15 cellular contexts compared by ENCODE assay signal in genomic region chr16:69083306-69083941, GRCh38. TPM values are rescaled to one million over a fixed set of nuclear protein-coding genes. Genes with fewer than 3 reads are reported as not detected.
DNase-seq lines count a peak whose midpoint lies in the region; ATAC-seq, FAIRE-seq and TF ChIP-seq lines count a peak whose summit lies in the region.
"Had no signal": no experiment of that assay in that cellular context is flagged by ENCODE, and none has a peak within 500 bp of the region (broad histone marks: within the 10 kb centered on the region; RNA-seq: fewer than 3 reads in every experiment).

No MANE protein-coding gene starts in this region.

- peaks cover 5% of the 10 kb centered on the region for H3K4me1 Mint-ChIP-seq in T-helper 17 cell
- H3K4me1 Mint-ChIP-seq: immature natural killer cell had no signal

- POLR2A ChIA-PET in HepG2 (lab: Yijun Ruan, JAX): no interaction called here

- no peaks in the 10 kb centered on the region for H4K20me1 ChIP-seq in HepG2 (ENCODE audit: insufficient read depth, low read length)

- H3K27ac Mint-ChIP-seq in T-helper 17 cell: peak overlapping the region; percentile 34
- H3K27ac Mint-ChIP-seq: stimulated activated memory B cell treated with anti-CD40 and anti-IgM and Interleukin-4, amounts not matched to agents 10 μg/mL and 1 μg/mL and 100 μg/mL, for 72 hours had no signal

- no peak for TF ChIP-seq POLR2A in HepG2 (IDR thresholded peaks at IDR 0.05; ENCODE audit: insufficient read depth in 1 of 2, low read depth in 2 of 2, low read length in 2 of 2)

- TF ChIP-seq CTCF in AG09309 (IDR thresholded peaks at IDR 0.05; ENCODE audit: control insufficient read depth, insufficient read depth, low read depth, low read length, missing control alignments) (peak; percentile 5), GM13977 (IDR thresholded peaks at IDR 0.05; ENCODE audit: extremely low read depth, insufficient read depth, missing control alignments) (peak; percentile 27), HepG2 (CRISPR knock-in tag; IDR thresholded peaks at IDR 0.05) (peak; percentile 71)

- H3K9me3 ChIP-seq in T-helper 17 cell (ENCODE audit: control insufficient read depth, low read length, poor library complexity, severe bottlenecking) (no peaks in the 10 kb centered on the region), HepG2 (ENCODE audit: low read length) (no peaks in the 10 kb centered on the region)
- H3K9me3 ChIP-seq: ovary had no signal

- CTCF ChIA-PET in HepG2 (lab: Yijun Ruan, JAX; ENCODE audit: low intra/inter-chr PET ratio, low total read pairs): no interaction called here

- DNase-seq in AG09309 (ENCODE audit: low read depth) (no peak), GM13977 (ENCODE audit: low spot score) (no peak), T-helper 17 cell (no peak), HepG2 (ENCODE audit: low spot score) (no peak), SKM-1 treated with dmso at 0.1 percent for 144 hours (lab: John Stamatoyannopoulos, UW; ENCODE audit: unreplicated experiment) (no peak)
- DNase-seq: activated CD4-positive, alpha-beta T cell treated with anti-CD3 and anti-CD28 coated beads, Interleukin-2, amount 50 U/mL, for 48 hours; DMS153; immature natural killer cell; ovary had no signal

- FAIRE-seq in HepG2 (lab: Jason Lieb, UNC): no peak
- FAIRE-seq: GM12891 had no signal

- 88% methylated on average over 16 of the region's 16 CpGs for WGBS in HepG2 (ENCODE audit: low lambda C conversion rate)

- in situ Hi-C loops in GM13977 (cut with MboI; ENCODE audit: low pct_unique_long_range_greater_than_20kb, low sequenced_read_pairs, unreplicated experiment) (no loop called here), HepG2 (cut with HindIII; ENCODE audit: extremely low pct_ligation_motif_present, low pct_unique_long_range_greater_than_20kb) (no loop called here)

- H3K4me2 ChIP-seq in HepG2 (ENCODE audit: low read depth, low read length): no peak overlapping the region

- ATAC-seq in T-helper 17 cell (no peak), HepG2 (peak; percentile 91), GM18517 (IDR thresholded peaks at IDR 0.05; ENCODE audit: unreplicated experiment) (no peak), HG03439 (IDR thresholded peaks at IDR 0.05; ENCODE audit: unreplicated experiment) (no peak), GM19324 (IDR thresholded peaks at IDR 0.05; ENCODE audit: low FRiP score, unreplicated experiment) (no peak)
- ATAC-seq: stimulated activated memory B cell treated with anti-CD40 and anti-IgM and Interleukin-4, amounts not matched to agents 10 μg/mL and 1 μg/mL and 100 μg/mL, for 72 hours had no signal

- H3K79me2 ChIP-seq in HepG2 (ENCODE audit: insufficient read depth, low read length): no peaks in the 10 kb centered on the region

- no peak overlapping the region for H3K27ac ChIP-seq in HepG2 (ENCODE audit: extremely low read length, insufficient read depth, low read length)
- H3K27ac ChIP-seq: ovary had no signal

- TF ChIP-seq EP300 in HepG2 (IDR thresholded peaks at IDR 0.05; ENCODE audit: low read depth in 2 of 2, low read length in 2 of 2) (no peak), HepG2 (CRISPR knock-in tag; IDR thresholded peaks at IDR 0.05; ENCODE audit: borderline replicate concordance) (no peak)

- H3K36me3 ChIP-seq in HepG2 (replicated peaks in 1 of 2; ENCODE audit: control insufficient read depth in 1 of 2, insufficient read depth in 2 of 2, low read length in 2 of 2): no peaks in the 10 kb centered on the region; a peak in 1 of 5 replicates
- H3K36me3 ChIP-seq: ovary had no signal

- no peak overlapping the region for H3K9ac ChIP-seq in HepG2 (ENCODE audit: insufficient read depth, low read depth, low read length)

- TF ChIP-seq RAD21 in HepG2 (CRISPR knock-in tag; IDR thresholded peaks at IDR 0.05): peak; percentile 61; the same call in 1 of the 2 replicates

- H2AFZ ChIP-seq in HepG2 (ENCODE audit: low read length): no peak overlapping the region

- H3K36me3 Mint-ChIP-seq in T-helper 17 cell (ENCODE audit: low read depth): no peaks in the 10 kb centered on the region

- H3K4me3 Mint-ChIP-seq in T-helper 17 cell: no peak overlapping the region
- H3K4me3 Mint-ChIP-seq: immature natural killer cell; stimulated activated memory B cell treated with anti-CD40 and anti-IgM and Interleukin-4, amounts not matched to agents 10 μg/mL and 1 μg/mL and 100 μg/mL, for 72 hours had no signal

- no TSS peak for BruUV-seq in HepG2 (replicated peaks; lab: Mats Ljungman, UMichigan)

- intact Hi-C loops in HepG2 (cut with micrococcal nuclease; ENCODE audit: unreplicated experiment): loop anchor here (1.0 kb wide), 1 partner anchor 41 kb away; no protein-coding TSS in a partner anchor

- H3K27me3 Mint-ChIP-seq in T-helper 17 cell: no peaks in the 10 kb centered on the region
- H3K27me3 Mint-ChIP-seq: stimulated activated memory B cell treated with anti-CD40 and anti-IgM and Interleukin-4, amounts not matched to agents 10 μg/mL and 1 μg/mL and 100 μg/mL, for 72 hours had no signal

- H3K4me3 ChIP-seq in AG09309 (ENCODE audit: control insufficient read depth, low read depth, low read length) (no peak overlapping the region), HepG2 (replicated peaks in 1 of 3; ENCODE audit: insufficient read depth in 1 of 3, low read depth in 2 of 3, low read length in 3 of 3) (no peak overlapping the region)
- H3K4me3 ChIP-seq: ovary, skin epidermis had no signal

- no peaks in the 10 kb centered on the region for H3K27me3 ChIP-seq in HepG2 (ENCODE audit: control insufficient read depth in 1 of 2, insufficient read depth in 2 of 2, low read length in 2 of 2)
- H3K27me3 ChIP-seq: ovary had no signal

- peaks cover under 1% of the 10 kb centered on the region; the same call in 1 of the 2 replicates for H3K4me1 ChIP-seq in HepG2 (ENCODE audit: insufficient read depth, low read length)

RNA-seq across cellular contexts. Expression of gene HAS3, which starts 22.0 kb away (rescaled TPM):
- total RNA-seq in T-helper 17 cell (1 to 10 TPM; 3.0 to 3.5 TPM), HepG2 (2016; rRNA removed; fragmentation: Illumina TruSeq; extraction: Trizol) (0.04 TPM in 1 of 2 replicates, not detected in the other)
- total RNA-seq in HepG2 (2016; cell fraction: cytosol; rRNA removed; fragmentation: Illumina TruSeq; extraction: Trizol; ENCODE audit: low read depth): 0.09 TPM in 1 of 2 replicates, not detected in the other
- 0.13 and 0.36 TPM in 2 replicates for total RNA-seq in HepG2 (2016; cell fraction: insoluble cytoplasmic fraction; rRNA removed; fragmentation: Illumina TruSeq; extraction: Trizol)
- total RNA-seq in HepG2 (2016; cell fraction: membrane; rRNA removed; fragmentation: Illumina TruSeq; extraction: Trizol): 0.14 and 0.19 TPM in 2 replicates
- 0.19 and 0.22 TPM in 2 replicates for total RNA-seq in HepG2 (2016; cell fraction: nucleus; rRNA removed; fragmentation: Illumina TruSeq; extraction: Trizol)
- 0.30 and 0.64 TPM in 2 replicates for polyA plus RNA-seq in HepG2 (2011; rRNA removed)
- polyA plus RNA-seq in HepG2 (2011; cell fraction: cytosol; rRNA removed): 0.28 and 0.32 TPM in 2 replicates
- polyA plus RNA-seq in HepG2 (2011; cell fraction: nucleus; rRNA removed): 1.3 and 1.4 TPM in 2 replicates
- polyA plus RNA-seq in HepG2 (2012): 0.47 and 0.52 TPM in 2 replicates
- 0.10 TPM in 1 of 2 replicates, not detected in the other for polyA plus RNA-seq in HepG2 (2016; cell fraction: cytosol; fragmentation: Illumina TruSeq; extraction: Trizol; ENCODE audit: low read depth)
- 0.09 and 0.12 TPM in 2 replicates for polyA plus RNA-seq in HepG2 (2016; cell fraction: insoluble cytoplasmic fraction; fragmentation: Illumina TruSeq; extraction: Trizol; ENCODE audit: low read depth)
- polyA plus RNA-seq in HepG2 (2016; cell fraction: membrane; fragmentation: Illumina TruSeq; extraction: Trizol; ENCODE audit: low read depth): 0.08 and 0.29 TPM in 2 replicates
- 0.79 and 0.96 TPM in 2 replicates for polyA plus RNA-seq in HepG2 (2016; cell fraction: nucleus; fragmentation: Illumina TruSeq; extraction: Trizol; ENCODE audit: insufficient read depth, low read depth)
- 1.4 and 2.2 TPM in 2 replicates for polyA minus RNA-seq in HepG2 (2011; rRNA and poly(A)+ RNA removed; ENCODE audit: low replicate concordance)
- 0.30 TPM in 1 of 2 replicates, not detected in the other for polyA minus RNA-seq in HepG2 (2011; cell fraction: cytosol; rRNA and poly(A)+ RNA removed)
- 0.99 and 1.4 TPM in 2 replicates for polyA minus RNA-seq in HepG2 (2011; cell fraction: nucleus; rRNA and poly(A)+ RNA removed)

RNA-seq across cellular contexts. Expression of gene CHTF8, which starts 49.0 kb away (rescaled TPM):
- total RNA-seq in T-helper 17 cell (10 to 100 TPM; 66.1 to 68.5 TPM), HepG2 (2016; rRNA removed; fragmentation: Illumina TruSeq; extraction: Trizol) (37.2 and 64.1 TPM in 2 replicates)
- total RNA-seq in HepG2 (2016; cell fraction: cytosol; rRNA removed; fragmentation: Illumina TruSeq; extraction: Trizol; ENCODE audit: low read depth): 15.9 and 16.0 TPM in 2 replicates
- total RNA-seq in HepG2 (2016; cell fraction: insoluble cytoplasmic fraction; rRNA removed; fragmentation: Illumina TruSeq; extraction: Trizol): 45.2 and 61.3 TPM in 2 replicates
- total RNA-seq in HepG2 (2016; cell fraction: membrane; rRNA removed; fragmentation: Illumina TruSeq; extraction: Trizol): 36.4 and 42.2 TPM in 2 replicates
- 25.4 and 28.1 TPM in 2 replicates for total RNA-seq in HepG2 (2016; cell fraction: nucleus; rRNA removed; fragmentation: Illumina TruSeq; extraction: Trizol)
- polyA plus RNA-seq in HepG2 (2011; rRNA removed): 67.5 and 74.3 TPM in 2 replicates
- 71.6 and 77.6 TPM in 2 replicates for polyA plus RNA-seq in HepG2 (2011; cell fraction: cytosol; rRNA removed)
- 34.1 and 36.4 TPM in 2 replicates for polyA plus RNA-seq in HepG2 (2011; cell fraction: nucleus; rRNA removed)
- 47.0 and 51.3 TPM in 2 replicates for polyA plus RNA-seq in HepG2 (2012)
- 18.3 and 28.8 TPM in 2 replicates for polyA plus RNA-seq in HepG2 (2016; cell fraction: cytosol; fragmentation: Illumina TruSeq; extraction: Trizol; ENCODE audit: low read depth)
- 123 and 124 TPM in 2 replicates for polyA plus RNA-seq in HepG2 (2016; cell fraction: insoluble cytoplasmic fraction; fragmentation: Illumina TruSeq; extraction: Trizol; ENCODE audit: low read depth)
- 44.9 and 57.1 TPM in 2 replicates for polyA plus RNA-seq in HepG2 (2016; cell fraction: membrane; fragmentation: Illumina TruSeq; extraction: Trizol; ENCODE audit: low read depth)
- polyA plus RNA-seq in HepG2 (2016; cell fraction: nucleus; fragmentation: Illumina TruSeq; extraction: Trizol; ENCODE audit: insufficient read depth, low read depth): 55.2 and 67.8 TPM in 2 replicates
- polyA minus RNA-seq in HepG2 (2011; rRNA and poly(A)+ RNA removed; ENCODE audit: low replicate concordance): 127 and 272 TPM in 2 replicates
- 48.2 and 50.4 TPM in 2 replicates for polyA minus RNA-seq in HepG2 (2011; cell fraction: cytosol; rRNA and poly(A)+ RNA removed)
- polyA minus RNA-seq in HepG2 (2011; cell fraction: nucleus; rRNA and poly(A)+ RNA removed): 17.3 and 20.1 TPM in 2 replicates

RNA-seq across cellular contexts. Expression of gene UTP4, which starts 49.0 kb away (rescaled TPM):
- total RNA-seq in T-helper 17 cell: 10 to 100 TPM; 29.4 to 47.2 TPM
- total RNA-seq in HepG2 (2016; rRNA removed; fragmentation: Illumina TruSeq; extraction: Trizol): 30.0 and 57.1 TPM in 2 replicates
- total RNA-seq in HepG2 (2016; cell fraction: cytosol; rRNA removed; fragmentation: Illumina TruSeq; extraction: Trizol; ENCODE audit: low read depth): 37.9 and 40.6 TPM in 2 replicates
- total RNA-seq in HepG2 (2016; cell fraction: insoluble cytoplasmic fraction; rRNA removed; fragmentation: Illumina TruSeq; extraction: Trizol): 26.3 and 63.5 TPM in 2 replicates
- 33.1 and 34.6 TPM in 2 replicates for total RNA-seq in HepG2 (2016; cell fraction: membrane; rRNA removed; fragmentation: Illumina TruSeq; extraction: Trizol)
- 37.9 and 38.1 TPM in 2 replicates for total RNA-seq in HepG2 (2016; cell fraction: nucleus; rRNA removed; fragmentation: Illumina TruSeq; extraction: Trizol)
- polyA plus RNA-seq in HepG2 (2011; rRNA removed): 85.8 and 91.2 TPM in 2 replicates
- 70.4 and 88.9 TPM in 2 replicates for polyA plus RNA-seq in HepG2 (2011; cell fraction: cytosol; rRNA removed)
- 58.2 and 63.9 TPM in 2 replicates for polyA plus RNA-seq in HepG2 (2011; cell fraction: nucleus; rRNA removed)
- polyA plus RNA-seq in HepG2 (2012): 65.9 and 68.1 TPM in 2 replicates
- polyA plus RNA-seq in HepG2 (2016; cell fraction: cytosol; fragmentation: Illumina TruSeq; extraction: Trizol; ENCODE audit: low read depth): 21.9 and 27.0 TPM in 2 replicates
- 119 and 121 TPM in 2 replicates for polyA plus RNA-seq in HepG2 (2016; cell fraction: insoluble cytoplasmic fraction; fragmentation: Illumina TruSeq; extraction: Trizol; ENCODE audit: low read depth)
- polyA plus RNA-seq in HepG2 (2016; cell fraction: membrane; fragmentation: Illumina TruSeq; extraction: Trizol; ENCODE audit: low read depth): 30.9 and 36.3 TPM in 2 replicates
- 71.6 and 78.5 TPM in 2 replicates for polyA plus RNA-seq in HepG2 (2016; cell fraction: nucleus; fragmentation: Illumina TruSeq; extraction: Trizol; ENCODE audit: insufficient read depth, low read depth)
- 126 and 208 TPM in 2 replicates for polyA minus RNA-seq in HepG2 (2011; rRNA and poly(A)+ RNA removed; ENCODE audit: low replicate concordance)
- polyA minus RNA-seq in HepG2 (2011; cell fraction: cytosol; rRNA and poly(A)+ RNA removed): 51.0 and 51.2 TPM in 2 replicates
- 59.6 and 65.4 TPM in 2 replicates for polyA minus RNA-seq in HepG2 (2011; cell fraction: nucleus; rRNA and poly(A)+ RNA removed)

Comparison
In these comparisons a context has a peak if more than half of its experiments do, and no peak if none do; other contexts are left out.
1. CTCF ChIP-seq: peak in every context shown above with its lines; median percentile 71 in HepG2; 27 in GM13977; 5 in AG09309.